Comparison of ENCODE assay signal across 8 cellular contexts in genomic region chr10:114404171-114405010, GRCh38. TPM values are rescaled to one million over a fixed set of nuclear protein-coding genes. Genes with fewer than 3 reads are reported as not detected.
A peak's percentile ranks its signal among the peaks of the same experiment; 100 is the strongest.
DNase-seq lines count a peak whose midpoint lies in the region; ATAC-seq and FAIRE-seq lines count a peak whose summit lies in the region.

TSS of gene AFAP1L2 (minus strand) at chr10:114404502. CDS start at chr10:114404455, 47 bp downstream.

- no peak for DNase-seq in activated CD4-positive, alpha-beta memory T cell treated with anti-CD3 and anti-CD28 coated beads for 36 hours
- no peak for DNase-seq in activated CD4-positive, alpha-beta memory T cell treated with anti-CD3 and anti-CD28 coated beads, Interleukin-2, amount 10 ng/mL, durations not matched to agents 7 days and 5 days
- DNase-seq in adipocyte (ENCODE audit: low read depth) (peak; percentile 28), small intestine (peak; percentile 76)
- no peak for DNase-seq in activated CD4-positive, CD25-positive, alpha-beta regulatory T cell treated with anti-CD3 and anti-CD28 coated beads, Interleukin-2, amount 50 U/mL, for 72 hours

- H3K4me3 Mint-ChIP-seq in activated CD4-positive, alpha-beta memory T cell treated with anti-CD3 and anti-CD28 coated beads for 36 hours = peak within 1 kb of the TSS; percentile 7
- H3K4me3 Mint-ChIP-seq in activated CD4-positive, alpha-beta memory T cell treated with anti-CD3 and anti-CD28 coated beads, Interleukin-2, amount 10 ng/mL, durations not matched to agents 7 days and 5 days = no peak within 1 kb of the TSS

- no peak for FAIRE-seq in small intestine (lab: Jason Lieb, UNC)

- intact Hi-C loops in activated CD4-positive, alpha-beta memory T cell treated with anti-CD3 and anti-CD28 coated beads for 36 hours (cut with micrococcal nuclease) = loop anchor here (5.0 kb wide), 1 partner anchor 102 kb away; no protein-coding TSS in a partner anchor

- H3K9ac ChIP-seq in adipocyte (ENCODE audit: low read length) (no peak within 1 kb of the TSS), iPS-20b (ENCODE audit: low read depth, low read length) (peak within 1 kb of the TSS; percentile 45; the same call in 1 of the 2 replicates)

- peak within 1 kb of the TSS; percentile 66 for H3K4me3 ChIP-seq in adipocyte (ENCODE audit: low read length)
- H3K4me3 ChIP-seq in iPS-20b (ENCODE audit: low read length) = peak within 1 kb of the TSS; percentile 81
- H3K4me3 ChIP-seq in small intestine (ENCODE audit: low read depth in 1 of 2, low read length in 2 of 2) = peak within 1 kb of the TSS; percentile 54

- POLR2A ChIA-PET in activated CD4-positive, alpha-beta memory T cell treated with anti-CD3 and anti-CD28 coated beads for 36 hours (lab: Charles Lee) = no interaction called here
- POLR2A ChIA-PET in activated CD4-positive, alpha-beta memory T cell treated with anti-CD3 and anti-CD28 coated beads, Interleukin-2, amount 10 ng/mL, durations not matched to agents 7 days and 5 days (lab: Charles Lee) = no interaction called here

- H3K36me3 Mint-ChIP-seq in activated CD4-positive, alpha-beta memory T cell treated with anti-CD3 and anti-CD28 coated beads for 36 hours = no peaks in the 10 kb centered on the region
- H3K36me3 Mint-ChIP-seq in activated CD4-positive, alpha-beta memory T cell treated with anti-CD3 and anti-CD28 coated beads, Interleukin-2, amount 10 ng/mL, durations not matched to agents 7 days and 5 days (ENCODE audit: low read depth) = no peaks in the 10 kb centered on the region

- H3K27me3 ChIP-seq in adipocyte (replicated peaks; ENCODE audit: control insufficient read depth, insufficient read depth, low read length) (peaks cover 27% of the 10 kb centered on the region), iPS-20b (ENCODE audit: insufficient read depth, low read length) (peaks cover 69% of the 10 kb centered on the region), small intestine (ENCODE audit: control insufficient read depth in 2 of 2, insufficient read depth in 2 of 2, low read length in 2 of 2) (no peaks in the 10 kb centered on the region)

- 0 to 3% (median 1%) methylated on average over 45 to 88 of the region's 88 CpGs for WGBS in small intestine, 3 donors

- H3K27ac ChIP-seq in iPS-20b (ENCODE audit: low read length) = no peak within 1 kb of the TSS
- H3K27ac ChIP-seq in small intestine (ENCODE audit: low read depth in 1 of 2, low read length in 1 of 2) = peak within 1 kb of the TSS in 1 of 2 donors; percentile 65

- H3K36me3 ChIP-seq in adipocyte (ENCODE audit: control insufficient read depth, insufficient read depth, low read length, severe bottlenecking) (no peaks in the 10 kb centered on the region), iPS-20b (ENCODE audit: insufficient read depth, low read depth, low read length) (no peaks in the 10 kb centered on the region), small intestine (ENCODE audit: control insufficient read depth in 2 of 2, insufficient read depth in 2 of 2, low read length in 2 of 2) (no peaks in the 10 kb centered on the region)

- CTCF ChIA-PET in activated CD4-positive, alpha-beta memory T cell treated with anti-CD3 and anti-CD28 coated beads for 36 hours (lab: Charles Lee) = interaction anchor here (2.1 to 2.4 kb wide), 2 partner anchors 100 to 101 kb away, joined by 8 to 9 read pairs; no protein-coding TSS in a partner anchor
- CTCF ChIA-PET in activated CD4-positive, alpha-beta memory T cell treated with anti-CD3 and anti-CD28 coated beads, Interleukin-2, amount 10 ng/mL, durations not matched to agents 7 days and 5 days (lab: Charles Lee) = interaction anchor here (1.3 kb wide), 1 partner anchor 101 kb away, joined by 9 read pairs; no protein-coding TSS in a partner anchor

- H3K27ac Mint-ChIP-seq in activated CD4-positive, alpha-beta memory T cell treated with anti-CD3 and anti-CD28 coated beads for 36 hours = no peak within 1 kb of the TSS
- H3K27ac Mint-ChIP-seq in activated CD4-positive, alpha-beta memory T cell treated with anti-CD3 and anti-CD28 coated beads, Interleukin-2, amount 10 ng/mL, durations not matched to agents 7 days and 5 days = no peak within 1 kb of the TSS

- peaks cover 3% of the 10 kb centered on the region for H3K9me3 ChIP-seq in adipocyte (ENCODE audit: control insufficient read depth, low read length)
- no peaks in the 10 kb centered on the region for H3K9me3 ChIP-seq in iPS-20b (ENCODE audit: insufficient read depth, low read depth, low read length)
- no peaks in the 10 kb centered on the region for H3K9me3 ChIP-seq in small intestine (ENCODE audit: control insufficient read depth, low read depth)

- no peak for ATAC-seq in HG03097 (IDR thresholded peaks at IDR 0.05; ENCODE audit: low FRiP score, unreplicated experiment)
- no peak for ATAC-seq in HG02973 (IDR thresholded peaks at IDR 0.05; ENCODE audit: unreplicated experiment)

- H3K4me1 Mint-ChIP-seq in activated CD4-positive, alpha-beta memory T cell treated with anti-CD3 and anti-CD28 coated beads for 36 hours (ENCODE audit: low read depth) = peaks cover 12% of the 10 kb centered on the region
- peaks cover 7% of the 10 kb centered on the region for H3K4me1 Mint-ChIP-seq in activated CD4-positive, alpha-beta memory T cell treated with anti-CD3 and anti-CD28 coated beads, Interleukin-2, amount 10 ng/mL, durations not matched to agents 7 days and 5 days

- peaks cover 29% of the 10 kb centered on the region for H3K4me1 ChIP-seq in adipocyte (ENCODE audit: control insufficient read depth, insufficient read depth, low read length)
- peaks cover 17% of the 10 kb centered on the region; the same call in 1 of the 2 replicates for H3K4me1 ChIP-seq in iPS-20b (ENCODE audit: insufficient read depth, low read length)
- H3K4me1 ChIP-seq in small intestine (ENCODE audit: control insufficient read depth in 2 of 2, insufficient read depth in 1 of 2, low read depth in 1 of 2, low read length in 1 of 2) = peaks cover 0 to 2% of the 10 kb centered on the region in 2 donors

- H3K9me3 Mint-ChIP-seq in activated CD4-positive, alpha-beta memory T cell treated with anti-CD3 and anti-CD28 coated beads for 36 hours = no peaks in the 10 kb centered on the region
- no peaks in the 10 kb centered on the region for H3K9me3 Mint-ChIP-seq in activated CD4-positive, alpha-beta memory T cell treated with anti-CD3 and anti-CD28 coated beads, Interleukin-2, amount 10 ng/mL, durations not matched to agents 7 days and 5 days

- peaks cover 53% of the 10 kb centered on the region for H3K27me3 Mint-ChIP-seq in activated CD4-positive, alpha-beta memory T cell treated with anti-CD3 and anti-CD28 coated beads for 36 hours
- H3K27me3 Mint-ChIP-seq in activated CD4-positive, alpha-beta memory T cell treated with anti-CD3 and anti-CD28 coated beads, Interleukin-2, amount 10 ng/mL, durations not matched to agents 7 days and 5 days = peaks cover 69% of the 10 kb centered on the region

RNA-seq across cellular contexts. Expression of gene AFAP1L2, which starts in this region (rescaled TPM):
- 1 to 10 TPM; 1.1 to 1.2 TPM for total RNA-seq in activated CD4-positive, alpha-beta memory T cell treated with anti-CD3 and anti-CD28 coated beads for 36 hours
- total RNA-seq in activated CD4-positive, alpha-beta memory T cell treated with anti-CD3 and anti-CD28 coated beads, Interleukin-2, amount 10 ng/mL, durations not matched to agents 7 days and 5 days = 1 to 10 TPM; 1.5 to 1.9 TPM
- 1 to 10 TPM; 1.1 to 7.7 (median 2.4) TPM for polyA plus RNA-seq in small intestine

Comparison
In these comparisons a context has a peak if more than half of its experiments do, and no peak if none do; other contexts are left out.
1. DNase-seq: peak in adipocyte (single experiment) and small intestine (single experiment); none in activated CD4-positive, alpha-beta memory T cell treated with anti-CD3 and anti-CD28 coated beads for 36 hours (single experiment), activated CD4-positive, alpha-beta memory T cell treated with anti-CD3 and anti-CD28 coated beads, Interleukin-2, amount 10 ng/mL, durations not matched to agents 7 days and 5 days (single experiment) and activated CD4-positive, CD25-positive, alpha-beta regulatory T cell treated with anti-CD3 and anti-CD28 coated beads, Interleukin-2, amount 50 U/mL, for 72 hours (single experiment).
2. Peak in every context shown above with its lines, with median percentiles within 50 percentile points of each other: H3K4me3 ChIP-seq.